8 cellular contexts compared by ENCODE assay signal in the genomic region with DNA sequence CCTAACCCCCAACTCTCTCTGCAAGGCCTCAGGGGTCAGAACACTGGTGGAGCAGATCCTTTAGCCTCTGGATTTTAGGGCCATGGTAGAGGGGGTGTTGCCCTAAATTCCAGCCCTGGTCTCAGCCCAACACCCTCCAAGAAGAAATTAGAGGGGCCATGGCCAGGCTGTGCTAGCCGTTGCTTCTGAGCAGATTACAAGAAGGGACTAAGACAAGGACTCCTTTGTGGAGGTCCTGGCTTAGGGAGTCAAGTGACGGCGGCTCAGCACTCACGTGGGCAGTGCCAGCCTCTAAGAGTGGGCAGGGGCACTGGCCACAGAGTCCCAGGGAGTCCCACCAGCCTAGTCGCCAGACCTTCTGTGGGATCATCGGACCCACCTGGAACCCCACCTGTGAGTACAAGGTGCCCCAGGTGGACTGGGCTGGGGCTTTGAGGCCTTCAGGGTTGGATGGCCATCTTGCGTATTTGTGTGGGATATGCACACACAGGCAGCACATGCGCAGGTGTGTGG. TPM values are rescaled to one million over a fixed set of nuclear protein-coding genes. Genes with fewer than 3 reads are reported as not detected.
A peak's percentile ranks its signal among the peaks of the same experiment; 100 is the strongest.
DNase-seq lines count a peak whose midpoint lies in the region; ATAC-seq and TF ChIP-seq lines count a peak whose summit lies in the region.
"Had no signal": no experiment of that assay in that cellular context is flagged by ENCODE, and none has a peak within 500 bp of the region (broad histone marks: within the 10 kb centered on the region; RNA-seq: fewer than 3 reads in every experiment).

A gene (plus strand): TSS at position 317 of the 513 bp plus-strand sequence. CDS start 1,456 bp downstream, outside the sequence.

- no peaks in the 10 kb centered on the region for H3K79me2 ChIP-seq in HCT116 (ENCODE audit: insufficient read depth, low read length)

- no peaks in the 10 kb centered on the region for H4K20me1 ChIP-seq in HCT116 (ENCODE audit: insufficient read depth)

- CTCF ChIA-PET in HCT116 (lab: Charles Lee) = interaction anchor here (0.7 to 6.4 kb wide), 8 partner anchors 9 to 158 kb away, joined by 3 to 162 read pairs (median 8); a partner anchor contains a TSS

- ATAC-seq in HCT116 = no peak
- ATAC-seq in HG03571 (IDR thresholded peaks at IDR 0.05; ENCODE audit: unreplicated experiment) = no peak

- H3K9me2 ChIP-seq in HCT116 (ENCODE audit: insufficient read depth) = no peaks in the 10 kb centered on the region

- no peak within 1 kb of the TSS for H3K4me3 ChIP-seq in HCT116 (replicated peaks in 1 of 2; ENCODE audit: low read depth in 1 of 2, low read length in 2 of 2)
- no peak within 1 kb of the TSS for H3K4me3 ChIP-seq in stomach

- H3K9me3 ChIP-seq in HCT116 (ENCODE audit: control insufficient read depth in 1 of 2, insufficient read depth in 1 of 2, low read depth in 1 of 2, low read length in 2 of 2) (no peaks in the 10 kb centered on the region), stomach (no peaks in the 10 kb centered on the region)

- no peak for TF ChIP-seq RAD21 in HCT116 (IDR thresholded peaks at IDR 0.05; ENCODE audit: low read depth)

- H3K27ac ChIP-seq in HCT116 (ENCODE audit: low read depth, low read length) = no peak within 1 kb of the TSS
- H3K27ac ChIP-seq in angular gyrus (ENCODE audit: low read depth, low read length) = peak within 1 kb of the TSS; percentile 98
- H3K27ac ChIP-seq in layer of hippocampus (ENCODE audit: low read depth, low read length) = peak within 1 kb of the TSS; percentile 95
- peak within 1 kb of the TSS in 4 of 5 donors; percentile 20 to 61 (median 56) for H3K27ac ChIP-seq in stomach

- WGBS in stomach, 5 donors = 83 to 92% (median 86%) methylated on average over 8 of the region's 8 CpGs

- POLR2A ChIA-PET in HCT116 (lab: Charles Lee) = interaction anchor here (0.6 to 5.5 kb wide), 14 partner anchors 12 to 162 kb away, joined by 3 to 60 read pairs (median 6); a partner anchor contains a TSS

- no peak for DNase-seq in HCT116 (ENCODE audit: low read depth, low spot score)
- DNase-seq in stomach = no peak
- DNase-seq in NK-92 (lab: John Stamatoyannopoulos, UW; ENCODE audit: unreplicated experiment) = no peak
- DNase-seq in KG1 (lab: John Stamatoyannopoulos, UW) = no peak
- DNase-seq: effector memory CD8-positive, alpha-beta T cell had no signal

- H3K4me1 ChIP-seq in HCT116 (ENCODE audit: control insufficient read depth in 1 of 2, insufficient read depth in 2 of 2, low read length in 2 of 2) = peaks cover 4 to 13% of the 10 kb centered on the region in 2 experiments; a peak in 2 of 4 replicates
- peaks cover 11 to 37% (median 22%) of the 10 kb centered on the region in 4 donors for H3K4me1 ChIP-seq in stomach

- H3K9ac ChIP-seq in HCT116 (ENCODE audit: low read length) = no peak within 1 kb of the TSS

- TF ChIP-seq CTCF in HCT116 (IDR thresholded peaks at IDR 0.05 in 2 of 3, conservative IDR thresholded peaks at IDR 0.05 in 1 of 3; ENCODE audit: borderline replicate concordance in 1 of 3, insufficient read depth in 1 of 3, low read depth in 2 of 3, low read length in 2 of 3) (no peak), stomach (IDR thresholded peaks at IDR 0.05) (no peak)

- H3K36me3 ChIP-seq in HCT116 (ENCODE audit: control insufficient read depth in 1 of 2, insufficient read depth in 2 of 2, low read length in 2 of 2) = no peaks in the 10 kb centered on the region
- H3K36me3 ChIP-seq in stomach = no peaks in the 10 kb centered on the region

- H3K27me3 ChIP-seq in HCT116 (ENCODE audit: insufficient read depth, low read length) (no peaks in the 10 kb centered on the region), layer of hippocampus (ENCODE audit: control insufficient read depth, insufficient read depth, low read length) (no peaks in the 10 kb centered on the region), stomach (peaks cover 0 to 9% (median 5%) of the 10 kb centered on the region in 3 donors)

- peak within 1 kb of the TSS; percentile 32 for H2AFZ ChIP-seq in HCT116 (ENCODE audit: low read depth, low read length, poor library complexity, severe bottlenecking)

- TF ChIP-seq EP300 in stomach (IDR thresholded peaks at IDR 0.05) = no peak

- TSS peak; percentile 92 for BruUV-seq in HCT116 (replicated peaks; lab: Mats Ljungman, UMichigan)

- intact Hi-C loops in HCT116 (cut with micrococcal nuclease) = no loop called here
- intact Hi-C loops in stomach (cut with DNase I; ENCODE audit: low total_unique reads) = loop anchor here (10.0 kb wide), 2 partner anchors 115 to 135 kb away; a partner anchor contains a TSS

- no peak within 1 kb of the TSS for H3K4me2 ChIP-seq in HCT116 (ENCODE audit: low read length)

- RAD21 ChIA-PET in HCT116 (lab: Charles Lee; ENCODE audit: low non-redundant PET in 1 of 2, low total read pairs in 2 of 2, uncharacterized antibody in 2 of 2, unreplicated experiment in 2 of 2) = interaction anchor here (0.7 kb wide), 2 partner anchors 35 to 42 kb away, joined by 4 to 13 read pairs; no protein-coding TSS in a partner anchor

- TF ChIP-seq POLR2A in HCT116 (IDR thresholded peaks at IDR 0.05; ENCODE audit: borderline replicate concordance, extremely low read depth, insufficient read depth, insufficient read length) (no peak), stomach (IDR thresholded peaks at IDR 0.05) (no peak)

TF ChIP-seq in HCT116, 20 proteins besides CTCF, POLR2A, EP300 and RAD21:
- TF ChIP-seq EZH2 (IDR thresholded peaks at IDR 0.05) (no peak), YY1 (IDR thresholded peaks at IDR 0.05; ENCODE audit: extremely low read depth, insufficient replicate concordance, low read depth, low read length) (no peak), SP1 (IDR thresholded peaks at IDR 0.05; ENCODE audit: low read depth) (no peak), SIN3A (IDR thresholded peaks at IDR 0.05; ENCODE audit: low read depth) (no peak), CBX3 (IDR thresholded peaks at IDR 0.05; ENCODE audit: low read depth) (no peak), SRF (IDR thresholded peaks at IDR 0.05; ENCODE audit: low read depth) (no peak), CEBPB (IDR thresholded peaks at IDR 0.05; ENCODE audit: low read depth) (no peak), EGR1 (IDR thresholded peaks at IDR 0.05; ENCODE audit: low read depth) (no peak), JUND (IDR thresholded peaks at IDR 0.05) (no peak), TCF7L2 (IDR thresholded peaks at IDR 0.05; ENCODE audit: borderline replicate concordance, extremely low read depth, insufficient read depth, insufficient read length) (no peak), FOSL1 (IDR thresholded peaks at IDR 0.05; ENCODE audit: low read depth) (no peak)
- TF ChIP-seq, protein P1, sequence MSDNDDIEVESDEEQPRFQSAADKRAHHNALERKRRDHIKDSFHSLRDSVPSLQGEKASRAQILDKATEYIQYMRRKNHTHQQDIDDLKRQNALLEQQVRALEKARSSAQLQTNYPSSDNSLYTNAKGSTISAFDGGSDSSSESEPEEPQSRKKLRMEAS (IDR thresholded peaks at IDR 0.05) = no peak
- TF ChIP-seq, protein P2, sequence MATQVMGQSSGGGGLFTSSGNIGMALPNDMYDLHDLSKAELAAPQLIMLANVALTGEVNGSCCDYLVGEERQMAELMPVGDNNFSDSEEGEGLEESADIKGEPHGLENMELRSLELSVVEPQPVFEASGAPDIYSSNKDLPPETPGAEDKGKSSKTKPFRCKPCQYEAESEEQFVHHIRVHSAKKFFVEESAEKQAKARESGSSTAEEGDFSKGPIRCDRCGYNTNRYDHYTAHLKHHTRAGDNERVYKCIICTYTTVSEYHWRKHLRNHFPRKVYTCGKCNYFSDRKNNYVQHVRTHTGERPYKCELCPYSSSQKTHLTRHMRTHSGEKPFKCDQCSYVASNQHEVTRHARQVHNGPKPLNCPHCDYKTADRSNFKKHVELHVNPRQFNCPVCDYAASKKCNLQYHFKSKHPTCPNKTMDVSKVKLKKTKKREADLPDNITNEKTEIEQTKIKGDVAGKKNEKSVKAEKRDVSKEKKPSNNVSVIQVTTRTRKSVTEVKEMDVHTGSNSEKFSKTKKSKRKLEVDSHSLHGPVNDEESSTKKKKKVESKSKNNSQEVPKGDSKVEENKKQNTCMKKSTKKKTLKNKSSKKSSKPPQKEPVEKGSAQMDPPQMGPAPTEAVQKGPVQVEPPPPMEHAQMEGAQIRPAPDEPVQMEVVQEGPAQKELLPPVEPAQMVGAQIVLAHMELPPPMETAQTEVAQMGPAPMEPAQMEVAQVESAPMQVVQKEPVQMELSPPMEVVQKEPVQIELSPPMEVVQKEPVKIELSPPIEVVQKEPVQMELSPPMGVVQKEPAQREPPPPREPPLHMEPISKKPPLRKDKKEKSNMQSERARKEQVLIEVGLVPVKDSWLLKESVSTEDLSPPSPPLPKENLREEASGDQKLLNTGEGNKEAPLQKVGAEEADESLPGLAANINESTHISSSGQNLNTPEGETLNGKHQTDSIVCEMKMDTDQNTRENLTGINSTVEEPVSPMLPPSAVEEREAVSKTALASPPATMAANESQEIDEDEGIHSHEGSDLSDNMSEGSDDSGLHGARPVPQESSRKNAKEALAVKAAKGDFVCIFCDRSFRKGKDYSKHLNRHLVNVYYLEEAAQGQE (IDR thresholded peaks at IDR 0.05; ENCODE audit: low read depth) = no peak

RNA-seq across cellular contexts. Expression of the gene that starts here (rescaled TPM):
- total RNA-seq in HCT116 (2021; ENCODE audit: unreplicated experiment) (2.3 TPM), stomach (10 to 100 TPM in 2 of 5 donors, 1 to 10 TPM in 2, not detected in 1; 1.2 to 27.4 (median 6.6) TPM)
- 5.8 and 7.7 TPM in 2 replicates for polyA plus RNA-seq in HCT116 (2012)
- 1 to 10 TPM; 3.4 to 3.8 (median 3.7) TPM for polyA plus RNA-seq in stomach
